In genomic region chr12:103928736-103929050, GRCh38 we compare ENCODE assay signal across 8 cellular contexts. TPM values are rescaled to one million over a fixed set of nuclear protein-coding genes. Genes with fewer than 3 reads are reported as not detected.
DNase-seq lines count a peak whose midpoint lies in the region; ATAC-seq, FAIRE-seq and TF ChIP-seq lines count a peak whose summit lies in the region.

No MANE protein-coding gene starts in this region.

- peaks cover 23% of the 10 kb centered on the region for H4K20me1 ChIP-seq in HepG2 (ENCODE audit: insufficient read depth, low read length)

- H3K4me1 Mint-ChIP-seq in T-helper 1 cell treated with Interleukin-12 subunit alpha and Interleukin-12 subunit beta and Interleukin-4 antibody, amounts not matched to agents 30 μg/mL and 1 μg/mL, for 36 hours (ENCODE audit: low read depth), result peaks cover 56% of the 10 kb centered on the region
- H3K4me1 Mint-ChIP-seq in brain, result peaks cover 44% of the 10 kb centered on the region

- H3K79me2 ChIP-seq in HepG2 (ENCODE audit: insufficient read depth, low read length), result peaks cover 34% of the 10 kb centered on the region

- H3K9me3 ChIP-seq in HepG2 (ENCODE audit: low read length), result no peaks in the 10 kb centered on the region

- no peaks in the 10 kb centered on the region; a peak in 1 of 5 replicates for H3K27me3 ChIP-seq in HepG2 (ENCODE audit: control insufficient read depth in 1 of 2, insufficient read depth in 2 of 2, low read length in 2 of 2)

- no peak for TF ChIP-seq POLR2A in HepG2 (IDR thresholded peaks at IDR 0.05; ENCODE audit: insufficient read depth in 1 of 2, low read depth in 2 of 2, low read length in 2 of 2)

- peaks cover 29% of the 10 kb centered on the region for H3K36me3 Mint-ChIP-seq in T-helper 1 cell treated with Interleukin-12 subunit alpha and Interleukin-12 subunit beta and Interleukin-4 antibody, amounts not matched to agents 30 μg/mL and 1 μg/mL, for 36 hours (ENCODE audit: low read depth)
- H3K36me3 Mint-ChIP-seq in brain, result peaks cover 21% of the 10 kb centered on the region

- peak overlapping the region; percentile 66 to 79 (median 69) for H3K4me3 ChIP-seq in HepG2 (replicated peaks in 1 of 3; ENCODE audit: insufficient read depth in 1 of 3, low read depth in 2 of 3, low read length in 3 of 3)

- CTCF ChIA-PET in HepG2 (lab: Yijun Ruan, JAX; ENCODE audit: low intra/inter-chr PET ratio, low total read pairs), result no interaction called here

- H3K27ac Mint-ChIP-seq in T-helper 1 cell treated with Interleukin-12 subunit alpha and Interleukin-12 subunit beta and Interleukin-4 antibody, amounts not matched to agents 30 μg/mL and 1 μg/mL, for 36 hours, result peak overlapping the region; percentile 100
- H3K27ac Mint-ChIP-seq in brain, result peak overlapping the region; percentile 99 to 100 (median 100)

- DNase-seq in HepG2 (ENCODE audit: low spot score) (no peak), NCI-H510A treated with DMSO at 0.1 percent for 48 hours (lab: John Stamatoyannopoulos, UW) (no peak), AG20443 (ENCODE audit: low spot score) (no peak)
- peak; percentile 23 for DNase-seq in stimulated activated CD8-positive, alpha-beta memory T cell treated with anti-CD3 and anti-CD28 coated beads, Interleukin-4, amount 100 ng/mL, for 24 hours (ENCODE audit: low read depth)

- peaks cover 30% of the 10 kb centered on the region for H3K4me1 ChIP-seq in HepG2 (ENCODE audit: insufficient read depth, low read length)

- in situ Hi-C loops in HepG2 (cut with HindIII; ENCODE audit: extremely low pct_ligation_motif_present, low pct_unique_long_range_greater_than_20kb), result no loop called here

- H3K27ac ChIP-seq in HepG2 (ENCODE audit: extremely low read length, insufficient read depth, low read length), result peak overlapping the region; percentile 90

- POLR2A ChIA-PET in HepG2 (lab: Yijun Ruan, JAX), result interaction anchor here (0.9 kb wide), 1 partner anchor 88 kb away, joined by 3 read pairs; the partner anchor contains the start of gene NT5DC3

- H2AFZ ChIP-seq in HepG2 (ENCODE audit: low read length), result peak overlapping the region; percentile 97

- H3K4me2 ChIP-seq in HepG2 (ENCODE audit: low read depth, low read length), result peak overlapping the region; percentile 87

- H3K36me3 ChIP-seq in HepG2 (replicated peaks in 1 of 2; ENCODE audit: control insufficient read depth in 1 of 2, insufficient read depth in 2 of 2, low read length in 2 of 2), result peaks cover 2 to 17% of the 10 kb centered on the region in 2 experiments; a peak in 4 of 5 replicates

- FAIRE-seq in HepG2 (lab: Jason Lieb, UNC), result no peak

- no peak for TF ChIP-seq CTCF in brain (conservative IDR thresholded peaks at IDR 0.05)
- TF ChIP-seq CTCF in HepG2 (CRISPR knock-in tag; IDR thresholded peaks at IDR 0.05), result no peak

- TF ChIP-seq RAD21 in HepG2 (CRISPR knock-in tag; IDR thresholded peaks at IDR 0.05), result no peak

- H3K4me3 Mint-ChIP-seq in T-helper 1 cell treated with Interleukin-12 subunit alpha and Interleukin-12 subunit beta and Interleukin-4 antibody, amounts not matched to agents 30 μg/mL and 1 μg/mL, for 36 hours, result peak overlapping the region; percentile 96
- H3K4me3 Mint-ChIP-seq in brain, result peak overlapping the region; percentile 88 to 95 (median 90)

- BruUV-seq in HepG2 (replicated peaks; lab: Mats Ljungman, UMichigan), result no TSS peak

- peaks cover 3% of the 10 kb centered on the region for H3K27me3 Mint-ChIP-seq in T-helper 1 cell treated with Interleukin-12 subunit alpha and Interleukin-12 subunit beta and Interleukin-4 antibody, amounts not matched to agents 30 μg/mL and 1 μg/mL, for 36 hours (ENCODE audit: low read depth)
- H3K27me3 Mint-ChIP-seq in brain, result peaks cover 25% of the 10 kb centered on the region

- ATAC-seq in GM18502 (IDR thresholded peaks at IDR 0.05; ENCODE audit: poor library complexity, unreplicated experiment) (peak; percentile 20), HG03064 (IDR thresholded peaks at IDR 0.05; ENCODE audit: low read depth, unreplicated experiment) (peak; percentile 18), HepG2 (peak; percentile 2)

- H3K9me3 Mint-ChIP-seq in T-helper 1 cell treated with Interleukin-12 subunit alpha and Interleukin-12 subunit beta and Interleukin-4 antibody, amounts not matched to agents 30 μg/mL and 1 μg/mL, for 36 hours, result no peaks in the 10 kb centered on the region
- peaks cover 0 to 7% (median 0%) of the 10 kb centered on the region in 5 experiments for H3K9me3 Mint-ChIP-seq in brain

- WGBS in HepG2 (ENCODE audit: low lambda C conversion rate), result 2% methylated on average over 12 of the region's 12 CpGs

- peak overlapping the region; percentile 83 for H3K9ac ChIP-seq in HepG2 (ENCODE audit: insufficient read depth, low read depth, low read length)

- TF ChIP-seq EP300 in HepG2 (IDR thresholded peaks at IDR 0.05; ENCODE audit: low read depth in 2 of 2, low read length in 2 of 2) (no peak), HepG2 (CRISPR knock-in tag; IDR thresholded peaks at IDR 0.05; ENCODE audit: borderline replicate concordance) (no peak)

- intact Hi-C loops in HepG2 (cut with micrococcal nuclease; ENCODE audit: unreplicated experiment), result loop anchor here (1.0 to 2.0 kb wide), 2 partner anchors 50 to 87 kb away; partner anchors contain the start of gene NT5DC3

TF ChIP-seq in HepG2, 621 proteins besides CTCF, POLR2A, EP300 and RAD21 (continues in another document):
- TF ChIP-seq FOXA3 (CRISPR knock-in tag; IDR thresholded peaks at IDR 0.05), result 0 out of 2 replicates have a peak, but pooled peaks have one; percentile 10
- no peak for TF ChIP-seq GATAD2A (CRISPR knock-in tag; IDR thresholded peaks at IDR 0.05)
- TF ChIP-seq SUZ12 (IDR thresholded peaks at IDR 0.05; ENCODE audit: low read depth, low read length), result no peak
- 0 out of 2 replicates have a peak, but pooled peaks have one; percentile 13 for TF ChIP-seq REL (CRISPR knock-in tag; conservative IDR thresholded peaks at IDR 0.05)
- peak; percentile 51; the same call in 1 of the 2 replicates for TF ChIP-seq BHLHE40 (IDR thresholded peaks at IDR 0.05; ENCODE audit: low read length)
- TF ChIP-seq SMARCE1 (IDR thresholded peaks at IDR 0.05; ENCODE audit: borderline replicate concordance), result no peak
- no peak for TF ChIP-seq ZNF782 (CRISPR knock-in tag; IDR thresholded peaks at IDR 0.05; ENCODE audit: borderline replicate concordance)

RNA-seq across cellular contexts. Expression of gene HSP90B1, which starts 1.5 kb away (rescaled TPM):
- polyA plus RNA-seq in brain (ENCODE audit: insufficient read depth, low read depth, low replicate concordance) (225 TPM), HepG2 (2011; rRNA removed) (621 and 800 TPM in 2 replicates)
- 496 and 954 TPM in 2 replicates for total RNA-seq in HepG2 (2016; rRNA removed; fragmentation: Illumina TruSeq; extraction: Trizol)
- total RNA-seq in HepG2 (2016; cell fraction: cytosol; rRNA removed; fragmentation: Illumina TruSeq; extraction: Trizol; ENCODE audit: low read depth), result 47.0 and 69.8 TPM in 2 replicates
- 468 and 962 TPM in 2 replicates for total RNA-seq in HepG2 (2016; cell fraction: insoluble cytoplasmic fraction; rRNA removed; fragmentation: Illumina TruSeq; extraction: Trizol)
- 69.5 and 84.4 TPM in 2 replicates for total RNA-seq in HepG2 (2016; cell fraction: membrane; rRNA removed; fragmentation: Illumina TruSeq; extraction: Trizol)
- 1,047 and 1,178 TPM in 2 replicates for total RNA-seq in HepG2 (2016; cell fraction: nucleus; rRNA removed; fragmentation: Illumina TruSeq; extraction: Trizol)
- 280 and 440 TPM in 2 replicates for polyA plus RNA-seq in HepG2 (2011; cell fraction: cytosol; rRNA removed)
- 376 and 536 TPM in 2 replicates for polyA plus RNA-seq in HepG2 (2011; cell fraction: nucleus; rRNA removed)
- 1,055 and 1,205 TPM in 2 replicates for polyA plus RNA-seq in HepG2 (2012)
- 44.1 and 50.8 TPM in 2 replicates for polyA plus RNA-seq in HepG2 (2016; cell fraction: cytosol; fragmentation: Illumina TruSeq; extraction: Trizol; ENCODE audit: low read depth)
- polyA plus RNA-seq in HepG2 (2016; cell fraction: insoluble cytoplasmic fraction; fragmentation: Illumina TruSeq; extraction: Trizol; ENCODE audit: low read depth), result 498 and 522 TPM in 2 replicates
- polyA plus RNA-seq in HepG2 (2016; cell fraction: membrane; fragmentation: Illumina TruSeq; extraction: Trizol; ENCODE audit: low read depth), result 50.1 and 59.6 TPM in 2 replicates
- polyA plus RNA-seq in HepG2 (2016; cell fraction: nucleus; fragmentation: Illumina TruSeq; extraction: Trizol; ENCODE audit: insufficient read depth, low read depth), result 1,450 and 1,620 TPM in 2 replicates
- 80.4 and 149 TPM in 2 replicates for polyA minus RNA-seq in HepG2 (2011; rRNA and poly(A)+ RNA removed; ENCODE audit: low replicate concordance)
- polyA minus RNA-seq in HepG2 (2011; cell fraction: cytosol; rRNA and poly(A)+ RNA removed), result 307 and 357 TPM in 2 replicates
- 422 and 476 TPM in 2 replicates for polyA minus RNA-seq in HepG2 (2011; cell fraction: nucleus; rRNA and poly(A)+ RNA removed)

RNA-seq across cellular contexts. Expression of gene TDG, which starts 37.0 kb away (rescaled TPM):
- polyA plus RNA-seq in brain (ENCODE audit: insufficient read depth, low read depth, low replicate concordance) (10.7 TPM), HepG2 (2011; rRNA removed) (12.7 and 14.2 TPM in 2 replicates)
- total RNA-seq in HepG2 (2016; rRNA removed; fragmentation: Illumina TruSeq; extraction: Trizol), result 19.5 and 24.0 TPM in 2 replicates
- 11.8 and 12.8 TPM in 2 replicates for total RNA-seq in HepG2 (2016; cell fraction: cytosol; rRNA removed; fragmentation: Illumina TruSeq; extraction: Trizol; ENCODE audit: low read depth)
- 20.9 and 24.6 TPM in 2 replicates for total RNA-seq in HepG2 (2016; cell fraction: insoluble cytoplasmic fraction; rRNA removed; fragmentation: Illumina TruSeq; extraction: Trizol)
- total RNA-seq in HepG2 (2016; cell fraction: membrane; rRNA removed; fragmentation: Illumina TruSeq; extraction: Trizol), result 7.4 TPM in 2 replicates
- total RNA-seq in HepG2 (2016; cell fraction: nucleus; rRNA removed; fragmentation: Illumina TruSeq; extraction: Trizol), result 25.3 and 26.6 TPM in 2 replicates
- polyA plus RNA-seq in HepG2 (2011; cell fraction: cytosol; rRNA removed), result 4.6 and 6.2 TPM in 2 replicates
- polyA plus RNA-seq in HepG2 (2011; cell fraction: nucleus; rRNA removed), result 15.3 and 21.4 TPM in 2 replicates
- polyA plus RNA-seq in HepG2 (2012), result 14.2 and 14.6 TPM in 2 replicates
- 0.63 and 0.67 TPM in 2 replicates for polyA plus RNA-seq in HepG2 (2016; cell fraction: cytosol; fragmentation: Illumina TruSeq; extraction: Trizol; ENCODE audit: low read depth)
- 22.2 and 22.3 TPM in 2 replicates for polyA plus RNA-seq in HepG2 (2016; cell fraction: insoluble cytoplasmic fraction; fragmentation: Illumina TruSeq; extraction: Trizol; ENCODE audit: low read depth)
- polyA plus RNA-seq in HepG2 (2016; cell fraction: membrane; fragmentation: Illumina TruSeq; extraction: Trizol; ENCODE audit: low read depth), result 2.8 and 3.2 TPM in 2 replicates
- 35.4 and 37.9 TPM in 2 replicates for polyA plus RNA-seq in HepG2 (2016; cell fraction: nucleus; fragmentation: Illumina TruSeq; extraction: Trizol; ENCODE audit: insufficient read depth, low read depth)
- 4.8 and 13.4 TPM in 2 replicates for polyA minus RNA-seq in HepG2 (2011; rRNA and poly(A)+ RNA removed; ENCODE audit: low replicate concordance)
- 7.5 and 7.9 TPM in 2 replicates for polyA minus RNA-seq in HepG2 (2011; cell fraction: cytosol; rRNA and poly(A)+ RNA removed)
- polyA minus RNA-seq in HepG2 (2011; cell fraction: nucleus; rRNA and poly(A)+ RNA removed), result 37.8 and 39.1 TPM in 2 replicates
